In the genomic region with DNA sequence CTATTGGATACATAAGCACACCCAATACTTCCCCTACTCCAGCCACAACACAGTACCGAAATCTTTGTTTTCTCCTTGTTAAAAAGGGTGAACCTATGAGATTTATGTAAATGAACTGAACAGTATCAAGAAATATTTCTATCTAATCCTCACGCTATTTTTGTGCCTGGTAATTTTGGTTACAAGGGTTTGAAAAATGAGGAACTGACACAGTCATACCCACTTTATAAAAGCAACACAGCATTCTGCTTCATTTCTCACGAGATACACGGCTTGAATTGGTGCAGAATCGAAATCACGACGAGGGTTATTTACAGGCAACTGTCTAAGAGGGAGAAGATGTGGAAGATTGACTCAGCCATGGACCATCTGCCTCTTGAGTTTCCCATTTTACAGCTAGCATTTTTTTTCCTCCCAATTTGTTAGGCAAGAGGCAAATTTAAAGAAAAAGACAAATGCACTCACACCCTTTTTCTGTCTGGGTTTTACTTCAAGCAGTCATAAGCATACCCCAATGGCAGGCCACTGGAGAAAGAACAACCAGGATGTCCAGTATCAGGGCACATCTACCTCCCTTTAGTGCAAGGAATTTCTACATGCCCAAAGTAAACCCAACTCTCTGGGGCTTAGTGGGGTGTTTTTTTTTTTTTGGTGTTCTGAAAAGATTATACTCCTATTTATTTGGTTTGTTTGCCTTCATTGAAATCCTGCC, we compare ENCODE assay signal across 13 cellular contexts.
DNase-seq lines count a peak whose midpoint lies in the region; ATAC-seq and TF ChIP-seq lines count a peak whose summit lies in the region.
"Had no signal": no experiment of that assay in that cellular context is flagged by ENCODE, and none has a peak within 500 bp of the region (broad histone marks: within the 10 kb centered on the region; RNA-seq: fewer than 3 reads in every experiment).

No MANE protein-coding gene starts in this region.

- H3K9me3 Mint-ChIP-seq in dendritic cell treated with granulocyte-macrophage colony-stimulating factor and Interleukin-4, amounts not matched to agents 40 ng/mL and 50 ng/mL, for 4 days, result no peaks in the 10 kb centered on the region
- H3K9me3 Mint-ChIP-seq in stimulated activated naive CD8-positive, alpha-beta T cell treated with anti-CD3 and anti-CD28 coated beads, Interleukin-15, amount 100 ng/mL, for 72 hours, result no peaks in the 10 kb centered on the region
- H3K9me3 Mint-ChIP-seq in nephron progenitor cell, result no peaks in the 10 kb centered on the region

- no peaks in the 10 kb centered on the region for H3K36me3 Mint-ChIP-seq in dendritic cell treated with granulocyte-macrophage colony-stimulating factor and Interleukin-4, amounts not matched to agents 40 ng/mL and 50 ng/mL, for 4 days (ENCODE audit: low read depth)
- no peaks in the 10 kb centered on the region for H3K36me3 Mint-ChIP-seq in nephron progenitor cell (ENCODE audit: low read depth)
- H3K36me3 Mint-ChIP-seq: IgD-negative memory B cell had no signal

- intact Hi-C loops in dendritic cell treated with granulocyte-macrophage colony-stimulating factor and Interleukin-4, amounts not matched to agents 40 ng/mL and 50 ng/mL, for 4 days (cut with micrococcal nuclease), result loop anchor here (5.0 to 10.0 kb wide), 2 partner anchors 38 to 104 kb away; a partner anchor contains a TSS

- H3K27ac Mint-ChIP-seq in dendritic cell treated with granulocyte-macrophage colony-stimulating factor and Interleukin-4, amounts not matched to agents 40 ng/mL and 50 ng/mL, for 4 days, result peak overlapping the region; percentile 25
- H3K27ac Mint-ChIP-seq in stimulated activated naive CD8-positive, alpha-beta T cell treated with anti-CD3 and anti-CD28 coated beads, Interleukin-15, amount 100 ng/mL, for 72 hours, result no peak overlapping the region
- H3K27ac Mint-ChIP-seq in nephron progenitor cell, result no peak overlapping the region

- H3K27me3 Mint-ChIP-seq in dendritic cell treated with granulocyte-macrophage colony-stimulating factor and Interleukin-4, amounts not matched to agents 40 ng/mL and 50 ng/mL, for 4 days, result peaks cover 8% of the 10 kb centered on the region
- H3K27me3 Mint-ChIP-seq in stimulated activated naive CD8-positive, alpha-beta T cell treated with anti-CD3 and anti-CD28 coated beads, Interleukin-15, amount 100 ng/mL, for 72 hours, result peaks cover 10% of the 10 kb centered on the region
- no peaks in the 10 kb centered on the region for H3K27me3 Mint-ChIP-seq in nephron progenitor cell (ENCODE audit: low read depth, poor library complexity)
- H3K27me3 Mint-ChIP-seq: IgD-negative memory B cell had no signal

- ATAC-seq in GM18517 (IDR thresholded peaks at IDR 0.05; ENCODE audit: unreplicated experiment) (peak; percentile 93), GM21723 (IDR thresholded peaks at IDR 0.05; ENCODE audit: unreplicated experiment) (peak; percentile 86), HG03442 (IDR thresholded peaks at IDR 0.05; ENCODE audit: unreplicated experiment) (peak; percentile 87)
- ATAC-seq in stimulated activated naive CD8-positive, alpha-beta T cell treated with anti-CD3 and anti-CD28 coated beads, Interleukin-15, amount 100 ng/mL, for 72 hours, result no peak
- ATAC-seq: activated T-cell treated with anti-CD3 and anti-CD28 coated beads, Interleukin-2, amount 50 U/mL, for 4 hours; Right ventricle myocardium inferior; stimulated activated naive CD8-positive, alpha-beta T cell treated with anti-CD3 and anti-CD28 coated beads, Interleukin-15, Interleukin-2, amounts not matched to agents 100 U/mL and 50 U/mL, for 24 hours had no signal

- DNase-seq in NCI-H2171 treated with DMSO at 0.1 percent for 48 hours (lab: John Stamatoyannopoulos, UW) (no peak), NCI-H446 treated with DMSO at 0.1 percent for 48 hours (lab: John Stamatoyannopoulos, UW) (no peak), nephron progenitor cell (no peak)
- no peak for DNase-seq in stimulated activated naive CD8-positive, alpha-beta T cell treated with anti-CD3 and anti-CD28 coated beads, Interleukin-15, amount 100 ng/mL, for 72 hours
- DNase-seq: activated T-cell treated with anti-CD3 and anti-CD28 coated beads, Interleukin-2, amount 50 U/mL, for 4 hours; effector CD4-positive, alpha-beta T cell; stimulated activated naive CD8-positive, alpha-beta T cell treated with anti-CD3 and anti-CD28 coated beads, Interleukin-15, Interleukin-2, amounts not matched to agents 100 U/mL and 50 U/mL, for 24 hours had no signal

- no peak for TF ChIP-seq CTCF in nephron progenitor cell (IDR thresholded peaks at IDR 0.05)

- H3K4me1 Mint-ChIP-seq in dendritic cell treated with granulocyte-macrophage colony-stimulating factor and Interleukin-4, amounts not matched to agents 40 ng/mL and 50 ng/mL, for 4 days (ENCODE audit: low read depth), result peaks cover 43% of the 10 kb centered on the region
- no peaks in the 10 kb centered on the region for H3K4me1 Mint-ChIP-seq in stimulated activated naive CD8-positive, alpha-beta T cell treated with anti-CD3 and anti-CD28 coated beads, Interleukin-15, amount 100 ng/mL, for 72 hours
- no peaks in the 10 kb centered on the region for H3K4me1 Mint-ChIP-seq in nephron progenitor cell

- H3K4me3 Mint-ChIP-seq in dendritic cell treated with granulocyte-macrophage colony-stimulating factor and Interleukin-4, amounts not matched to agents 40 ng/mL and 50 ng/mL, for 4 days, result no peak overlapping the region
- no peak overlapping the region for H3K4me3 Mint-ChIP-seq in stimulated activated naive CD8-positive, alpha-beta T cell treated with anti-CD3 and anti-CD28 coated beads, Interleukin-15, amount 100 ng/mL, for 72 hours
- no peak overlapping the region for H3K4me3 Mint-ChIP-seq in nephron progenitor cell
- H3K4me3 Mint-ChIP-seq: activated T-cell treated with anti-CD3 and anti-CD28 coated beads, Interleukin-2, amount 50 U/mL, for 4 hours had no signal
